In genomic region chr4:30399476-30399875, GRCh38 we compare ENCODE assay signal across 16 cellular contexts.
DNase-seq lines count a peak whose midpoint lies in the region; TF ChIP-seq lines count a peak whose summit lies in the region.
"Had no signal": no experiment of that assay in that cellular context is flagged by ENCODE, and none has a peak within 500 bp of the region (broad histone marks: within the 10 kb centered on the region; RNA-seq: fewer than 3 reads in every experiment).

No MANE protein-coding gene starts in this region.

- H3K4me3 ChIP-seq in epithelial cell of esophagus (ENCODE audit: low read length), result no peak overlapping the region
- no peak overlapping the region for H3K4me3 ChIP-seq in mesendoderm (ENCODE audit: low read length)
- no peak overlapping the region for H3K4me3 ChIP-seq in coronary artery
- H3K4me3 ChIP-seq: GM23338 had no signal

- no peaks in the 10 kb centered on the region for H3K79me2 ChIP-seq in mesendoderm (ENCODE audit: control insufficient read depth, insufficient read depth, low read length)

- DNase-seq in epithelial cell of esophagus (ENCODE audit: low read depth) (peak; percentile 4), mesendoderm (peak; percentile 10), type B pancreatic cell (ENCODE audit: extremely low spot score, unreplicated experiment) (no peak), coronary artery (ENCODE audit: low spot score) (no peak), HFFc6 (no peak), NCI-H526 (lab: John Stamatoyannopoulos, UW) (no peak)
- DNase-seq: ACHN; AML-193; CD4-positive, alpha-beta T cell; DMS153; DMS79; GF-D8; HCEC 1CT had no signal

- H3K27me3 ChIP-seq in mesendoderm (ENCODE audit: insufficient read depth, low read length, poor library complexity), result no peaks in the 10 kb centered on the region

- no peak overlapping the region for H3K4ac ChIP-seq in mesendoderm (ENCODE audit: low read depth, low read length)

- H2AK5ac ChIP-seq in mesendoderm (ENCODE audit: low read length), result no peak overlapping the region

- no peak overlapping the region for H3K23ac ChIP-seq in mesendoderm (ENCODE audit: low read length)

- H2BK15ac ChIP-seq in mesendoderm (replicated peaks; ENCODE audit: low read depth), result no peak overlapping the region

- H3K27ac Mint-ChIP-seq in type B pancreatic cell, result peak overlapping the region; percentile 49
- no peak overlapping the region for H3K27ac Mint-ChIP-seq in HFFc6
- H3K27ac Mint-ChIP-seq: CD4-positive, alpha-beta T cell; GM23338; IgD-negative memory B cell had no signal

- no CpG with 5 or more reads among the region's 1 CpG for WGBS in mesendoderm (ENCODE audit: extremely low coverage, insufficient coverage, low lambda C conversion rate)

- no peak overlapping the region for H3K4me2 ChIP-seq in mesendoderm (ENCODE audit: low read length)
- H3K4me2 ChIP-seq: GM23338 had no signal

- no peak overlapping the region for H2BK5ac ChIP-seq in mesendoderm (ENCODE audit: low read length)

- H4K8ac ChIP-seq in mesendoderm (ENCODE audit: low read depth, low read length), result no peak overlapping the region

- TF ChIP-seq CTCF in epithelial cell of esophagus (IDR thresholded peaks at IDR 0.05; ENCODE audit: insufficient read depth, low read depth, low read length, missing control alignments), result no peak
- TF ChIP-seq CTCF in type B pancreatic cell (conservative IDR thresholded peaks at IDR 0.05), result no peak
- no peak for TF ChIP-seq CTCF in coronary artery (IDR thresholded peaks at IDR 0.05)
- TF ChIP-seq CTCF in HFFc6 (IDR thresholded peaks at IDR 0.05), result no peak

- no peak overlapping the region for H2BK120ac ChIP-seq in mesendoderm (ENCODE audit: low read depth, low read length)

- H3K27me3 Mint-ChIP-seq in type B pancreatic cell (no peaks in the 10 kb centered on the region), HFFc6 (ENCODE audit: insufficient read depth) (no peaks in the 10 kb centered on the region)
- H3K27me3 Mint-ChIP-seq: CD4-positive, alpha-beta T cell; IgD-negative memory B cell had no signal

- peaks cover 30% of the 10 kb centered on the region for H3K4me1 Mint-ChIP-seq in type B pancreatic cell (ENCODE audit: unreplicated experiment)
- H3K4me1 Mint-ChIP-seq in HFFc6 (ENCODE audit: low read depth), result no peaks in the 10 kb centered on the region
- H3K4me1 Mint-ChIP-seq: IgD-negative memory B cell had no signal

- H4K5ac ChIP-seq in mesendoderm (ENCODE audit: low read length), result no peak overlapping the region

- peaks cover 8% of the 10 kb centered on the region for H3K9me3 Mint-ChIP-seq in type B pancreatic cell
- H3K9me3 Mint-ChIP-seq in HFFc6, result peaks cover 37% of the 10 kb centered on the region
- H3K9me3 Mint-ChIP-seq: GM23338 had no signal

- no peaks in the 10 kb centered on the region for H3K36me3 Mint-ChIP-seq in type B pancreatic cell
- no peaks in the 10 kb centered on the region for H3K36me3 Mint-ChIP-seq in HFFc6 (ENCODE audit: low read depth)

- H3K4me1 ChIP-seq in mesendoderm (ENCODE audit: control insufficient read depth, low read depth, low read length), result no peaks in the 10 kb centered on the region

- H3K36me3 ChIP-seq in mesendoderm (ENCODE audit: control insufficient read depth, insufficient read depth, low read length), result no peaks in the 10 kb centered on the region

- H3K4me3 Mint-ChIP-seq in type B pancreatic cell (peak overlapping the region; percentile 18), HFFc6 (no peak overlapping the region)
- H3K4me3 Mint-ChIP-seq: CD4-positive, alpha-beta T cell; GM23338; IgD-negative memory B cell had no signal

- no peak overlapping the region for H3K56ac ChIP-seq in mesendoderm (ENCODE audit: low read length)

- H3K79me1 ChIP-seq in mesendoderm (ENCODE audit: low read length), result no peaks in the 10 kb centered on the region

- H3K18ac ChIP-seq in mesendoderm (ENCODE audit: low read length), result no peak overlapping the region

- no peak overlapping the region for H3K27ac ChIP-seq in mesendoderm (ENCODE audit: low read depth, low read length)
- no peak overlapping the region for H3K27ac ChIP-seq in coronary artery
- H3K27ac ChIP-seq: C4-2B had no signal

- no peak overlapping the region for H3K9ac ChIP-seq in mesendoderm (ENCODE audit: low read length)

Comparison
In these comparisons a context has a peak if more than half of its experiments do, and no peak if none do; other contexts are left out.
1. DNase-seq: peak in epithelial cell of esophagus (single experiment) and mesendoderm (single experiment); none in type B pancreatic cell (single experiment), coronary artery (single experiment), HFFc6 (single experiment) and NCI-H526 (0 of 2).